Comparison of ENCODE assay signal across 16 cellular contexts in the genomic region with DNA sequence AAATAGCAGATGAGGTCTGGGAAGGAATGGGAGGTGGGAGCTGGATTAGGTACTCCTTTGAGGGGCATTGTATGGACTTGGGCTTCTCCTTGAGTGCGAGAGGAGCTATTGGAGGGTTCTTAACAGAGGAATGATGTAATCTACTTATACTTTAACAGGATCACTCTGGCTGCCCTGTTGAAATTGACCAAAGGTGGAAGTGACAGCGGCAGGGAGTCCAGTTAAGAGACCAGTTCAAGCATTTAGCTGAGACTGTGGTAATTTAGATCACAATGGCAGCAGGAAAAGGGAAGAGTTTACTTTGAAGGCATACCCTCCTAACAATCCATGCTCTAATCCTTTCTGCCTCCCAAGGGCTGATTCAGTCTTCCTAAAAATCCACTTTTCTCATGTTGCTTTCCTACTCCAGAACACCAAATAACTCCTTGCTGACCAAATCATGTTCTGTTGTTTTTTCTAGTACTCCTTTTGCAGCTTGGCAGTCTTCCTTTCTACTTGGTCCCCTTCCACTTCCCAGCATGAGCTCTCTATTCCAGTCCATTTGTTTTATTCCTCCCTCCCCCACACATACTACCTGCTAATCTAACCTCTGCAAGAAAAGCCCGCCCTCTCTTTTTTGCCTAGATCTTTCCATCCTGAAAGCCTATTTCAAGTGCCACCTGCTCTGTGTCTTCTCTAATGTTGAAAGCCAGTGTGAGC.
DNase-seq lines count a peak whose midpoint lies in the region; ATAC-seq and TF ChIP-seq lines count a peak whose summit lies in the region.
"Had no signal": no experiment of that assay in that cellular context is flagged by ENCODE, and none has a peak within 500 bp of the region (broad histone marks: within the 10 kb centered on the region; RNA-seq: fewer than 3 reads in every experiment).

No MANE protein-coding gene starts in this region.

- no peaks in the 10 kb centered on the region for H4K20me1 ChIP-seq in GM23338 (replicated peaks; ENCODE audit: insufficient read depth)

- H3K36me3 Mint-ChIP-seq in GM23338 (ENCODE audit: low read depth) (no peaks in the 10 kb centered on the region), endodermal cell (ENCODE audit: low read depth) (no peaks in the 10 kb centered on the region)

- no peak for TF ChIP-seq EP300 in upper lobe of left lung (IDR thresholded peaks at IDR 0.05)

- intact Hi-C loops in heart right ventricle (cut with DNase I), result no loop called here

- H3F3A ChIP-seq in GM23338 (replicated peaks; ENCODE audit: low read depth), result no peaks in the 10 kb centered on the region

- H2AFZ ChIP-seq in GM23338, result peak overlapping the region; percentile 29; the same call in 1 of the 2 replicates

- H3K4me1 ChIP-seq in GM23338 (ENCODE audit: insufficient read depth), result peaks cover 11% of the 10 kb centered on the region; the same call in 1 of the 2 replicates
- H3K4me1 ChIP-seq in endodermal cell (ENCODE audit: control insufficient read depth, insufficient read depth, low read length), result peaks cover 8% of the 10 kb centered on the region
- no peaks in the 10 kb centered on the region for H3K4me1 ChIP-seq in upper lobe of left lung
- no peaks in the 10 kb centered on the region for H3K4me1 ChIP-seq in heart right ventricle

- ATAC-seq in GM23338, result 0 out of 3 replicates have a peak, but pooled peaks have one; percentile 28
- ATAC-seq in upper lobe of left lung (ENCODE audit: low FRiP score in 2 of 2), result no peak
- ATAC-seq in heart right ventricle, result no peak
- no peak for ATAC-seq in GM21381 (IDR thresholded peaks at IDR 0.05; ENCODE audit: unreplicated experiment)
- ATAC-seq: K562 had no signal

- H3K27ac ChIP-seq in GM23338 (ENCODE audit: low read depth) (no peak overlapping the region), endodermal cell (ENCODE audit: low read depth, low read length) (no peak overlapping the region), upper lobe of left lung (no peak overlapping the region), heart right ventricle (no peak overlapping the region)
- H3K27ac ChIP-seq: C4-2B had no signal

- H3K27me3 Mint-ChIP-seq in GM23338 (ENCODE audit: insufficient read depth, low read depth, poor library complexity), result no peaks in the 10 kb centered on the region
- H3K27me3 Mint-ChIP-seq in endodermal cell (ENCODE audit: insufficient read depth), result no peaks in the 10 kb centered on the region

- H3K27ac Mint-ChIP-seq in GM23338 (no peak overlapping the region), endodermal cell (no peak overlapping the region)

- no peaks in the 10 kb centered on the region for H3K36me3 ChIP-seq in GM23338 (ENCODE audit: insufficient read depth)
- H3K36me3 ChIP-seq in endodermal cell (ENCODE audit: control insufficient read depth, insufficient read depth, low read length), result no peaks in the 10 kb centered on the region
- H3K36me3 ChIP-seq in upper lobe of left lung, result no peaks in the 10 kb centered on the region
- H3K36me3 ChIP-seq in heart right ventricle, result no peaks in the 10 kb centered on the region

- no peak overlapping the region for H3K9ac ChIP-seq in endodermal cell (ENCODE audit: extremely low read depth, low read length, poor library complexity, severe bottlenecking)

- 0 out of 2 replicates have a peak overlapping the region, but pooled peaks have one; percentile 3 for H3K4me2 ChIP-seq in GM23338

- DNase-seq in GM23338 (ENCODE audit: low spot score) (peak; percentile 12), NCI-H82 treated with DMSO at 0.1 percent for 48 hours (lab: John Stamatoyannopoulos, UW; ENCODE audit: unreplicated experiment) (peak; percentile 63), endodermal cell (peak; percentile 74), medulla oblongata (ENCODE audit: extremely low spot score) (peak; percentile 21), HuH-7.5 (ENCODE audit: low spot score) (no peak), upper lobe of left lung (no peak), heart right ventricle (no peak)
- DNase-seq: Caco-2, NCI-H1092, NCI-H187, NCI-H446, NCI-H748 treated with DMSO at 0.1 percent for 48 hours, SIG-M5 had no signal

- H3K4me1 Mint-ChIP-seq in GM23338 (peaks cover 6% of the 10 kb centered on the region), endodermal cell (peaks cover 12% of the 10 kb centered on the region)

- H3K27me3 ChIP-seq in GM23338 (ENCODE audit: insufficient read depth) (no peaks in the 10 kb centered on the region), endodermal cell (ENCODE audit: control insufficient read depth, insufficient read depth, low read length, poor library complexity, severe bottlenecking) (no peaks in the 10 kb centered on the region), upper lobe of left lung (no peaks in the 10 kb centered on the region), heart right ventricle (no peaks in the 10 kb centered on the region)

- H3K9me3 Mint-ChIP-seq in GM23338, result no peaks in the 10 kb centered on the region
- H3K9me3 Mint-ChIP-seq in endodermal cell, result no peaks in the 10 kb centered on the region

- peaks cover 6% of the 10 kb centered on the region; the same call in 1 of the 2 replicates for H3K9me2 ChIP-seq in GM23338 (ENCODE audit: insufficient read depth)

- 62 to 69% methylated on average over 2 to 3 of the region's 3 CpGs for WGBS in endodermal cell (ENCODE audit: insufficient coverage in 1 of 2, insufficient read length in 1 of 2), 2 experiments
- 77 to 80% methylated on average over 3 of the region's 3 CpGs for WGBS in upper lobe of left lung, 2 donors
- 93 to 96% methylated on average over 3 of the region's 3 CpGs for WGBS in heart right ventricle, 2 donors

- no peak overlapping the region for H3K4me3 Mint-ChIP-seq in GM23338
- no peak overlapping the region for H3K4me3 Mint-ChIP-seq in endodermal cell

- H3K79me2 ChIP-seq in GM23338 (replicated peaks; ENCODE audit: insufficient read depth), result no peaks in the 10 kb centered on the region

- no peaks in the 10 kb centered on the region for H3K9me3 ChIP-seq in endodermal cell (ENCODE audit: control insufficient read depth, low read length)
- no peaks in the 10 kb centered on the region for H3K9me3 ChIP-seq in upper lobe of left lung
- H3K9me3 ChIP-seq in heart right ventricle, result no peaks in the 10 kb centered on the region
- H3K9me3 ChIP-seq: Caco-2 had no signal

- H3K4me3 ChIP-seq in GM23338 (no peak overlapping the region), endodermal cell (ENCODE audit: low read length) (no peak overlapping the region), upper lobe of left lung (no peak overlapping the region), heart right ventricle (no peak overlapping the region)
- H3K4me3 ChIP-seq: K562 had no signal

- no peak for TF ChIP-seq POLR2A in upper lobe of left lung (IDR thresholded peaks at IDR 0.05)

- TF ChIP-seq CTCF in GM23338 (conservative IDR thresholded peaks at IDR 0.05; ENCODE audit: low read depth in 2 of 2), result no peak
- no peak for TF ChIP-seq CTCF in endodermal cell (conservative IDR thresholded peaks at IDR 0.05)
- no peak for TF ChIP-seq CTCF in upper lobe of left lung (IDR thresholded peaks at IDR 0.05)
- TF ChIP-seq CTCF in heart right ventricle (IDR thresholded peaks at IDR 0.05), result no peak

TF ChIP-seq in GM23338, 12 proteins besides CTCF, POLR2A, EP300 and RAD21 (continues in another document):
- TF ChIP-seq ZNF114 (CRISPR knock-in tag; IDR thresholded peaks at IDR 0.05) (no peak), CREB1 (CRISPR knock-in tag; IDR thresholded peaks at IDR 0.05; ENCODE audit: low read depth) (no peak), EZH2 (IDR thresholded peaks at IDR 0.05; ENCODE audit: low read depth, unreplicated experiment) (no peak), JUNB (IDR thresholded peaks at IDR 0.05; ENCODE audit: unreplicated experiment) (no peak), ETS1 (IDR thresholded peaks at IDR 0.05) (0 out of 2 replicates have a peak, but pooled peaks have one; percentile 26), EZH2phosphoT487 (IDR thresholded peaks at IDR 0.05; ENCODE audit: unreplicated experiment) (no peak)

Comparison
In these comparisons a context has a peak if more than half of its experiments do, and no peak if none do; other contexts are left out.
1. DNase-seq: peak in GM23338 (single experiment), NCI-H82 treated with DMSO at 0.1 percent for 48 hours (single experiment), endodermal cell (single experiment) and medulla oblongata (single experiment); none in HuH-7.5 (single experiment), upper lobe of left lung (0 of 2) and heart right ventricle (0 of 2).